Comparison of ENCODE assay signal across 25 cellular contexts in the genomic region with DNA sequence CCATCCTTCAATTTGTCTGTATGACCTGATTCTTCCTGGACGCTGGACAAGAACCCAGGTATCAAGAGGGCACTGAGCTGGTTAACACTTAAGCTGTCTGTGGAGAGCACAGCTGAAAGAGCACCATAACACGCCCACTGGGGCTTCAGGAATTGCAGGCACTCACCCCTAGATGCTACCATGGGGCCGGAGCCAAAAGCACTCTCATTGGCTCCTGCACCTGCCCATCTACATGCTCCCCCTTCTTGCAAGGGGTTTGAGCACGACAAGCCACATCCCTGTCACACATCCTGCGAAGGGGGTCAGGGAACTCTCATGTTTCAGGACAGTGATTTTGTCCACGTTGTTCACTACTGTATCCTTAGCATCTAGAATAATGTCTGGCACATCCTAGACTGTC. TPM values are rescaled to one million over a fixed set of nuclear protein-coding genes. Genes with fewer than 3 reads are reported as not detected.
DNase-seq lines count a peak whose midpoint lies in the region; ATAC-seq, FAIRE-seq and TF ChIP-seq lines count a peak whose summit lies in the region.
"Had no signal": no experiment of that assay in that cellular context is flagged by ENCODE, and none has a peak within 500 bp of the region (broad histone marks: within the 10 kb centered on the region; RNA-seq: fewer than 3 reads in every experiment).

No MANE protein-coding gene starts in this region.

- no peak for FAIRE-seq in GM12878 (lab: Jason Lieb, UNC)
- FAIRE-seq: urothelium cell line had no signal

- H3K9me3 Mint-ChIP-seq in activated CD4-positive, alpha-beta memory T cell treated with anti-CD3 and anti-CD28 coated beads, Interleukin-2, amount 10 ng/mL, durations not matched to agents 7 days and 5 days, result no peaks in the 10 kb centered on the region
- H3K9me3 Mint-ChIP-seq: activated T-helper 17 cell treated with anti-CD3 and anti-CD28 coated beads, Interleukin-2, amount 50 U/mL, for 72 hours; HFFc6; natural killer cell treated with Interleukin-12 subunit alpha and Interleukin-12 subunit beta and Interleukin-15 and Interleukin-18, amount 100 ng/mL, for 72 hours; stimulated activated effector memory CD8-positive, alpha-beta T cell treated with anti-CD3 and anti-CD28 coated beads, Interleukin-12 subunit alpha, Interleukin-12 subunit beta, amount 100 ng/mL, for 72 hours had no signal

- no peak for TF ChIP-seq RAD21 in GM12878 (IDR thresholded peaks at IDR 0.05; ENCODE audit: insufficient read depth, low read depth, low read length)

- TF ChIP-seq POLR2A in GM12878 (IDR thresholded peaks at IDR 0.05; ENCODE audit: low read depth, low read length), result no peak

- H3K4me2 ChIP-seq in GM12878 (ENCODE audit: control insufficient read depth, insufficient read depth), result no peak overlapping the region

- no peaks in the 10 kb centered on the region; a peak in 1 of 4 replicates for H3K27me3 ChIP-seq in GM12878 (replicated peaks in 1 of 2; ENCODE audit: control insufficient read depth in 2 of 2, insufficient read depth in 2 of 2, low read length in 1 of 2)
- H3K27me3 ChIP-seq: right atrium auricular region had no signal

- no peaks in the 10 kb centered on the region for H3K79me2 ChIP-seq in GM12878 (ENCODE audit: control insufficient read depth, insufficient read depth, low read length)
- H3K79me2 ChIP-seq: parathyroid adenoma had no signal

- no peak; the same call in 1 of the 3 replicates for ATAC-seq in GM12878
- no peak for ATAC-seq in GM21423 (IDR thresholded peaks at IDR 0.05; ENCODE audit: unreplicated experiment)
- ATAC-seq: activated T-helper 17 cell treated with anti-CD3 and anti-CD28 coated beads, Interleukin-2, amount 50 U/mL, for 72 hours; natural killer cell treated with Interleukin-12 subunit alpha and Interleukin-12 subunit beta and Interleukin-15 and Interleukin-18, amount 100 ng/mL, for 72 hours; stimulated activated effector memory CD8-positive, alpha-beta T cell treated with anti-CD3 and anti-CD28 coated beads, Interleukin-12 subunit alpha, Interleukin-12 subunit beta, amount 100 ng/mL, for 72 hours had no signal

- H3K9ac ChIP-seq in GM12878 (ENCODE audit: control insufficient read depth, insufficient read depth, low read length), result no peak overlapping the region
- H3K9ac ChIP-seq: parathyroid adenoma had no signal

- no peak for TF ChIP-seq CTCF in GM12878 (IDR thresholded peaks at IDR 0.05 in 2 of 3, conservative IDR thresholded peaks at IDR 0.05 in 1 of 3; ENCODE audit: control insufficient read depth in 2 of 3, extremely low read depth in 1 of 3, insufficient read depth in 1 of 3, low read depth in 3 of 3, low read length in 3 of 3)

- POLR2A ChIA-PET in GM12878 (lab: Charles Lee), result no interaction called here
- POLR2A ChIA-PET in activated CD4-positive, alpha-beta memory T cell treated with anti-CD3 and anti-CD28 coated beads, Interleukin-2, amount 10 ng/mL, durations not matched to agents 7 days and 5 days (lab: Charles Lee), result no interaction called here

- no peak overlapping the region for H3K27ac Mint-ChIP-seq in activated CD4-positive, alpha-beta memory T cell treated with anti-CD3 and anti-CD28 coated beads, Interleukin-2, amount 10 ng/mL, durations not matched to agents 7 days and 5 days
- H3K27ac Mint-ChIP-seq: activated naive CD8-positive, alpha-beta T cell; activated T-helper 17 cell treated with anti-CD3 and anti-CD28 coated beads, Interleukin-2, amount 50 U/mL, for 72 hours; CD14-positive monocyte; HFFc6; natural killer cell treated with Interleukin-12 subunit alpha and Interleukin-12 subunit beta and Interleukin-15 and Interleukin-18, amount 100 ng/mL, for 72 hours; stimulated activated effector memory CD8-positive, alpha-beta T cell treated with anti-CD3 and anti-CD28 coated beads, Interleukin-12 subunit alpha, Interleukin-12 subunit beta, amount 100 ng/mL, for 72 hours had no signal

- no peak overlapping the region for H3K27ac ChIP-seq in GM12878 (ENCODE audit: control insufficient read depth, insufficient read depth)
- H3K27ac ChIP-seq: parathyroid adenoma, right atrium auricular region, spleen, suprapubic skin, VCaP had no signal

- H3K4me3 Mint-ChIP-seq in activated CD4-positive, alpha-beta memory T cell treated with anti-CD3 and anti-CD28 coated beads, Interleukin-2, amount 10 ng/mL, durations not matched to agents 7 days and 5 days, result no peak overlapping the region
- H3K4me3 Mint-ChIP-seq: activated naive CD8-positive, alpha-beta T cell; activated T-helper 17 cell treated with anti-CD3 and anti-CD28 coated beads, Interleukin-2, amount 50 U/mL, for 72 hours; CD14-positive monocyte; HFFc6; natural killer cell treated with Interleukin-12 subunit alpha and Interleukin-12 subunit beta and Interleukin-15 and Interleukin-18, amount 100 ng/mL, for 72 hours; stimulated activated effector memory CD8-positive, alpha-beta T cell treated with anti-CD3 and anti-CD28 coated beads, Interleukin-12 subunit alpha, Interleukin-12 subunit beta, amount 100 ng/mL, for 72 hours had no signal

- intact Hi-C loops in GM12878 (cut with micrococcal nuclease; ENCODE audit: unreplicated experiment), result no loop called here

- no peaks in the 10 kb centered on the region for H3K4me1 ChIP-seq in GM12878 (ENCODE audit: control insufficient read depth, insufficient read depth, low read length)
- H3K4me1 ChIP-seq: parathyroid adenoma, right atrium auricular region, spleen, suprapubic skin had no signal

- WGBS in GM12878 (ENCODE audit: insufficient coverage, insufficient replicate concordance, low lambda C conversion rate, missing lambda C conversion rate), result 37% methylated on average over 6 of the region's 6 CpGs

- H3K4me1 Mint-ChIP-seq in activated CD4-positive, alpha-beta memory T cell treated with anti-CD3 and anti-CD28 coated beads, Interleukin-2, amount 10 ng/mL, durations not matched to agents 7 days and 5 days, result no peaks in the 10 kb centered on the region
- H3K4me1 Mint-ChIP-seq: activated T-helper 17 cell treated with anti-CD3 and anti-CD28 coated beads, Interleukin-2, amount 50 U/mL, for 72 hours; stimulated activated effector memory CD8-positive, alpha-beta T cell treated with anti-CD3 and anti-CD28 coated beads, Interleukin-12 subunit alpha, Interleukin-12 subunit beta, amount 100 ng/mL, for 72 hours had no signal

- CTCF ChIA-PET in GM12878 (lab: Yijun Ruan, JAX), result no interaction called here
- CTCF ChIA-PET in activated CD4-positive, alpha-beta memory T cell treated with anti-CD3 and anti-CD28 coated beads, Interleukin-2, amount 10 ng/mL, durations not matched to agents 7 days and 5 days (lab: Charles Lee), result no interaction called here

- peak; percentile 7 for DNase-seq in Daoy (ENCODE audit: low read depth)
- peak; percentile 12 for DNase-seq in HT1080 (ENCODE audit: low read depth)
- no peak for DNase-seq in GM12878 (ENCODE audit: low read depth, low spot score)
- DNase-seq in iPS-NIHi11 (ENCODE audit: low spot score), result peak; percentile 45
- DNase-seq in activated CD4-positive, alpha-beta memory T cell treated with anti-CD3 and anti-CD28 coated beads, Interleukin-2, amount 10 ng/mL, durations not matched to agents 7 days and 5 days, result no peak
- DNase-seq in NCI-H2227 (lab: John Stamatoyannopoulos, UW; ENCODE audit: unreplicated experiment), result no peak
- DNase-seq: activated CD8-positive, alpha-beta memory T cell treated with anti-CD3 and anti-CD28 coated beads, Interleukin-2, amount 50 U/mL, for 48 hours; glutamatergic neuron; HFFc6; Karpas-422; NCI-H1694 treated with DMSO at 0.1 percent for 48 hours; NCI-H526; spleen; stimulated activated CD4-positive, alpha-beta T cell treated with anti-CD3 and anti-CD28 coated beads, Interleukin-2, amount 100 ng/mL, for 48 hours had no signal

- peaks cover 22% of the 10 kb centered on the region for H3K27me3 Mint-ChIP-seq in activated CD4-positive, alpha-beta memory T cell treated with anti-CD3 and anti-CD28 coated beads, Interleukin-2, amount 10 ng/mL, durations not matched to agents 7 days and 5 days

- no peak for TF ChIP-seq EP300 in GM12878 (IDR thresholded peaks at IDR 0.05; ENCODE audit: borderline replicate concordance in 1 of 2, control insufficient read depth in 1 of 2, low read depth in 2 of 2, low read length in 2 of 2)

- BruUV-seq in GM12878 (replicated peaks; lab: Mats Ljungman, UMichigan), result no TSS peak

- H3K36me3 Mint-ChIP-seq in activated CD4-positive, alpha-beta memory T cell treated with anti-CD3 and anti-CD28 coated beads, Interleukin-2, amount 10 ng/mL, durations not matched to agents 7 days and 5 days (ENCODE audit: low read depth), result no peaks in the 10 kb centered on the region
- H3K36me3 Mint-ChIP-seq: activated naive CD8-positive, alpha-beta T cell; CD14-positive monocyte; natural killer cell treated with Interleukin-12 subunit alpha and Interleukin-12 subunit beta and Interleukin-15 and Interleukin-18, amount 100 ng/mL, for 72 hours; stimulated activated effector memory CD8-positive, alpha-beta T cell treated with anti-CD3 and anti-CD28 coated beads, Interleukin-12 subunit alpha, Interleukin-12 subunit beta, amount 100 ng/mL, for 72 hours had no signal

- no peaks in the 10 kb centered on the region for H3K9me3 ChIP-seq in GM12878 (replicated peaks; ENCODE audit: control insufficient read depth, insufficient read depth, low read length)
- H3K9me3 ChIP-seq: right atrium auricular region, suprapubic skin had no signal

- no peak overlapping the region for H3K4me3 ChIP-seq in GM12878
- H3K4me3 ChIP-seq: right atrium auricular region, spleen, suprapubic skin had no signal

- H2AFZ ChIP-seq in GM12878 (ENCODE audit: control insufficient read depth, low read depth, low read length), result no peak overlapping the region
- H2AFZ ChIP-seq: parathyroid adenoma had no signal

- RAD21 ChIA-PET in GM12878 (lab: Charles Lee; ENCODE audit: unreplicated experiment), result no interaction called here

- no peaks in the 10 kb centered on the region for H3K36me3 ChIP-seq in GM12878 (ENCODE audit: control insufficient read depth in 2 of 2, insufficient read depth in 2 of 2, low read length in 1 of 2)
- H3K36me3 ChIP-seq: right atrium auricular region, spleen, suprapubic skin had no signal

- in situ Hi-C loops in GM12878 (cut with MboI), result no loop called here

- SMC1A ChIA-PET in GM12878 (lab: Charles Lee; ENCODE audit: uncharacterized antibody, unreplicated experiment), result interaction anchor here (0.5 kb wide), 1 partner anchor 275 kb away, joined by 4 read pairs; no protein-coding TSS in a partner anchor

- H4K20me1 ChIP-seq in GM12878 (ENCODE audit: control insufficient read depth, insufficient read depth), result no peaks in the 10 kb centered on the region

RNA-seq across cellular contexts. Expression of a gene that starts 35.1 kb away (rescaled TPM):
- 13.0 and 14.8 TPM in 2 replicates for total RNA-seq in Daoy (2014; rRNA removed; shearing (Covaris generic))
- total RNA-seq in HT1080 (2014; rRNA removed; shearing (Covaris generic)), result 12.5 and 17.9 TPM in 2 replicates
- polyA plus RNA-seq in HT1080 (2015; cell fraction: cytosol; rRNA removed), result 36.8 and 48.7 TPM in 2 replicates
- polyA plus RNA-seq in HT1080 (2015; cell fraction: nucleus; rRNA removed), result 98.8 and 99.1 TPM in 2 replicates
- total RNA-seq in GM12878 (2013; cell fraction: nucleolus; rRNA removed), result 52.5 and 61.3 TPM in 2 replicates
- 12.3 and 14.9 TPM in 2 replicates for total RNA-seq in GM12878 (2014; rRNA removed)
- 18.3 and 19.0 TPM in 2 replicates for total RNA-seq in GM12878 (2014; rRNA removed; fragmentation: Illumina TruSeq; extraction: Trizol)
- total RNA-seq in GM12878 (2021), result 18.5 and 23.3 TPM in 2 replicates
- polyA plus RNA-seq in GM12878 (2011; ENCODE audit: low read depth), result 16.2 TPM
- 34.3 and 57.7 TPM in 2 replicates for polyA plus RNA-seq in GM12878 (2011; rRNA removed)
- polyA plus RNA-seq in GM12878 (2011; cell fraction: cytosol; rRNA removed), result 8.9 and 9.0 TPM in 2 replicates
- polyA plus RNA-seq in GM12878 (2011; cell fraction: nucleus; rRNA removed), result 26.4 TPM in 2 replicates
- polyA plus RNA-seq in GM12878 (2012), result 22.7 and 24.3 TPM in 2 replicates
- polyA plus RNA-seq in GM12878 (2014; fragmentation: Illumina TruSeq; extraction: Trizol), result 31.1 and 39.5 TPM in 2 replicates
- 10 to 100 TPM; 18.2 TPM for polyA plus RNA-seq in GM12878 (2014; fragmentation: Nextera tagmentation; extraction: Ambion mirVana)
- polyA plus RNA-seq in GM12878 (2014; rRNA removed), result 14.8 and 16.6 TPM in 2 replicates
- 10 to 100 TPM; 19.1 to 22.9 TPM for polyA plus RNA-seq in GM12878 (2016; fragmentation: Nextera tagmentation; extraction: Ambion mirVana)
- 19.0 and 33.1 TPM in 2 replicates for polyA minus RNA-seq in GM12878 (2011; rRNA and poly(A)+ RNA removed)
- polyA minus RNA-seq in GM12878 (2011; cell fraction: cytosol; rRNA and poly(A)+ RNA removed), result 6.4 and 7.6 TPM in 2 replicates
- 12.8 and 20.4 TPM in 2 replicates for polyA minus RNA-seq in GM12878 (2011; cell fraction: nucleus; rRNA and poly(A)+ RNA removed)
- 10 to 100 TPM; 60.6 to 67.3 TPM for total RNA-seq in activated CD4-positive, alpha-beta memory T cell treated with anti-CD3 and anti-CD28 coated beads, Interleukin-2, amount 10 ng/mL, durations not matched to agents 7 days and 5 days

RNA-seq across cellular contexts. Expression of a gene that starts 49.8 kb away (rescaled TPM):
- 50.6 and 51.0 TPM in 2 replicates for total RNA-seq in Daoy (2014; rRNA removed; shearing (Covaris generic))
- 33.2 and 37.8 TPM in 2 replicates for total RNA-seq in HT1080 (2014; rRNA removed; shearing (Covaris generic))
- 38.6 and 41.1 TPM in 2 replicates for polyA plus RNA-seq in HT1080 (2015; cell fraction: cytosol; rRNA removed)
- 20.9 and 24.1 TPM in 2 replicates for polyA plus RNA-seq in HT1080 (2015; cell fraction: nucleus; rRNA removed)
- 59.2 and 62.7 TPM in 2 replicates for total RNA-seq in GM12878 (2013; cell fraction: nucleolus; rRNA removed)
- total RNA-seq in GM12878 (2014; rRNA removed), result 12.3 and 12.4 TPM in 2 replicates
- 42.0 and 42.8 TPM in 2 replicates for total RNA-seq in GM12878 (2014; rRNA removed; fragmentation: Illumina TruSeq; extraction: Trizol)
- 37.8 and 38.8 TPM in 2 replicates for total RNA-seq in GM12878 (2021)
- 26.4 TPM for polyA plus RNA-seq in GM12878 (2011; ENCODE audit: low read depth)
- 18.6 and 32.5 TPM in 2 replicates for polyA plus RNA-seq in GM12878 (2011; rRNA removed)
- 3.8 and 4.0 TPM in 2 replicates for polyA plus RNA-seq in GM12878 (2011; cell fraction: cytosol; rRNA removed)
- 7.0 and 7.1 TPM in 2 replicates for polyA plus RNA-seq in GM12878 (2011; cell fraction: nucleus; rRNA removed)
- polyA plus RNA-seq in GM12878 (2012), result 40.0 and 50.2 TPM in 2 replicates
- polyA plus RNA-seq in GM12878 (2014; fragmentation: Illumina TruSeq; extraction: Trizol), result 42.0 and 52.1 TPM in 2 replicates
- 1 to 10 TPM; 5.3 to 8.2 TPM for polyA plus RNA-seq in GM12878 (2014; fragmentation: Nextera tagmentation; extraction: Ambion mirVana)
- polyA plus RNA-seq in GM12878 (2014; rRNA removed), result 17.1 TPM in 2 replicates
- polyA plus RNA-seq in GM12878 (2016; fragmentation: Nextera tagmentation; extraction: Ambion mirVana), result 10 to 100 TPM in 1 of 2 experiments, 1 to 10 TPM in 1; 2.8 to 15.1 TPM
- polyA minus RNA-seq in GM12878 (2011; rRNA and poly(A)+ RNA removed), result 7.0 and 21.4 TPM in 2 replicates
- 8.3 and 9.1 TPM in 2 replicates for polyA minus RNA-seq in GM12878 (2011; cell fraction: cytosol; rRNA and poly(A)+ RNA removed)
- polyA minus RNA-seq in GM12878 (2011; cell fraction: nucleus; rRNA and poly(A)+ RNA removed), result 6.2 and 8.1 TPM in 2 replicates
- 10 to 100 TPM; 65.0 to 67.3 TPM for total RNA-seq in activated CD4-positive, alpha-beta memory T cell treated with anti-CD3 and anti-CD28 coated beads, Interleukin-2, amount 10 ng/mL, durations not matched to agents 7 days and 5 days

Comparison
In these comparisons a context has a peak if more than half of its experiments do, and no peak if none do; other contexts are left out.
1. DNase-seq: peak in Daoy (single experiment), HT1080 (single experiment) and iPS-NIHi11 (single experiment); none in GM12878 (single experiment), activated CD4-positive, alpha-beta memory T cell treated with anti-CD3 and anti-CD28 coated beads, Interleukin-2, amount 10 ng/mL, durations not matched to agents 7 days and 5 days (single experiment) and NCI-H2227 (single experiment).